ENCODE assay signal across 18 cellular contexts in genomic region chr1:246300653-246301549, GRCh38.
"Had no signal": no experiment of that assay in that cellular context is flagged by ENCODE, and none has a peak within 500 bp of the region (broad histone marks: within the 10 kb centered on the region; RNA-seq: fewer than 3 reads in every experiment).

No MANE protein-coding gene starts in this region.

- ATAC-seq: activated T-cell treated with anti-CD3 and anti-CD28 coated beads, Interleukin-2, amount 50 U/mL, for 4 hours; heart left ventricle; lower lobe of right lung; right cardiac atrium; stimulated activated effector memory CD8-positive, alpha-beta T cell treated with anti-CD3 and anti-CD28 coated beads, Interleukin-12 subunit alpha, Interleukin-12 subunit beta, amount 100 ng/mL, for 72 hours had no signal

- H3K27ac ChIP-seq: cardiac muscle cell, heart left ventricle, lower lobe of right lung, tibial artery had no signal

- FAIRE-seq: colon, frontal cortex had no signal

- H3K36me3 ChIP-seq: cardiac muscle cell, heart left ventricle, lower lobe of right lung, tibial artery had no signal

- H3K27me3 ChIP-seq: cardiac muscle cell, heart left ventricle, tibial artery had no signal

- H3K4me1 ChIP-seq: tibial artery had no signal

- DNase-seq: activated CD4-positive, alpha-beta T cell treated with anti-CD3 and anti-CD28 coated beads, Interleukin-2, amount 50 U/mL, for 48 hours; activated CD4-positive, CD25-positive, alpha-beta regulatory T cell treated with anti-CD3 and anti-CD28 coated beads, Interleukin-2, amount 50 U/mL, for 72 hours; activated naive CD8-positive, alpha-beta T cell treated with anti-CD3 and anti-CD28 coated beads, Interleukin-2, amount 10 ng/mL, durations not matched to agents 7 days and 5 days; activated T-cell treated with anti-CD3 and anti-CD28 coated beads, Interleukin-2, amount 50 U/mL, for 4 hours; aorta; effector CD4-positive, alpha-beta T cell; heart left ventricle; islet precursor cell; lower lobe of right lung; midbrain; naive B cell; right cardiac atrium; T-helper 2 cell; tibial artery had no signal

- H3K9me3 ChIP-seq: heart left ventricle, lower lobe of right lung, tibial artery had no signal

- H3K4me3 ChIP-seq: cardiac muscle cell, heart left ventricle, lower lobe of right lung, tibial artery had no signal
